9 cellular contexts compared by ENCODE assay signal in genomic region chrX:153829549-153829798, GRCh38. TPM values are rescaled to one million over a fixed set of nuclear protein-coding genes. Genes with fewer than 3 reads are reported as not detected.
DNase-seq lines count a peak whose midpoint lies in the region; ATAC-seq and TF ChIP-seq lines count a peak whose summit lies in the region.
"Had no signal": no experiment of that assay in that cellular context is flagged by ENCODE, and none has a peak within 500 bp of the region (broad histone marks: within the 10 kb centered on the region; RNA-seq: fewer than 3 reads in every experiment).

No MANE protein-coding gene starts in this region.

- H3K4me2 ChIP-seq in mesenchymal stem cell (ENCODE audit: low read length, poor library complexity, severe bottlenecking) = peak overlapping the region; percentile 70

- TF ChIP-seq CTCF in brain (conservative IDR thresholded peaks at IDR 0.05) = no peak
- no peak for TF ChIP-seq CTCF in stomach (IDR thresholded peaks at IDR 0.05)

- intact Hi-C loops in stomach (cut with DNase I; ENCODE audit: low total_unique reads) = no loop called here

- peaks cover 23% of the 10 kb centered on the region for H3K9me3 ChIP-seq in HUES48 (ENCODE audit: control insufficient read depth, insufficient read depth, low read length)
- peaks cover 8% of the 10 kb centered on the region for H3K9me3 ChIP-seq in mesenchymal stem cell (ENCODE audit: control insufficient read depth, low read length)
- H3K9me3 ChIP-seq in stomach = peaks cover 0 to 26% (median 5%) of the 10 kb centered on the region in 4 donors

- peak overlapping the region; percentile 76 for H3K4me3 ChIP-seq in HUES48 (ENCODE audit: low read depth, low read length)
- no peak overlapping the region for H3K4me3 ChIP-seq in mesenchymal stem cell (ENCODE audit: insufficient read depth in 1 of 2, low read depth in 1 of 2, low read length in 2 of 2)
- peak overlapping the region; percentile 46 to 55 (median 50) for H3K4me3 ChIP-seq in stomach

- H3K27ac ChIP-seq in HUES48 (ENCODE audit: low read depth, low read length) (peak overlapping the region; percentile 54), mesenchymal stem cell (ENCODE audit: low read length, poor library complexity, severe bottlenecking) (no peak overlapping the region), stomach (peak overlapping the region in 1 of 5 donors; percentile 42)

- H4K8ac ChIP-seq in mesenchymal stem cell (ENCODE audit: low read length) = no peak overlapping the region

- H3K14ac ChIP-seq in mesenchymal stem cell (ENCODE audit: low read length in 2 of 2) = no peak overlapping the region

- H2BK120ac ChIP-seq in mesenchymal stem cell (ENCODE audit: low read depth, low read length) = no peak overlapping the region

- no peak overlapping the region for H3K23ac ChIP-seq in mesenchymal stem cell (ENCODE audit: low read length in 2 of 2)

- no peak for TF ChIP-seq EP300 in stomach (IDR thresholded peaks at IDR 0.05)

- H3K4ac ChIP-seq in mesenchymal stem cell (ENCODE audit: low read depth in 1 of 2, low read length in 2 of 2) = no peak overlapping the region

- no peak overlapping the region for H2BK5ac ChIP-seq in mesenchymal stem cell (ENCODE audit: low read depth, low read length, poor library complexity, severe bottlenecking)

- H3K9ac ChIP-seq in HUES48 (ENCODE audit: low read depth, low read length) (peak overlapping the region; percentile 44; the same call in 1 of the 2 replicates), mesenchymal stem cell (ENCODE audit: low read length) (no peak overlapping the region)

- H3K79me1 ChIP-seq in mesenchymal stem cell (replicated peaks; ENCODE audit: low read length, poor library complexity, severe bottlenecking) = no peaks in the 10 kb centered on the region

- no peak overlapping the region for H2AFZ ChIP-seq in mesenchymal stem cell (ENCODE audit: low read depth, low read length)

- no peak for DNase-seq in mesenchymal stem cell
- no peak for DNase-seq in stomach
- no peak for DNase-seq in islet precursor cell
- DNase-seq in central memory CD4-positive, alpha-beta T cell = no peak
- DNase-seq: GDM1 had no signal

- no peak overlapping the region for H2AK5ac ChIP-seq in mesenchymal stem cell (ENCODE audit: low read length, severe bottlenecking)

- H3K4me1 ChIP-seq in HUES48 (ENCODE audit: control insufficient read depth, insufficient read depth, low read length) (peaks cover 22% of the 10 kb centered on the region), mesenchymal stem cell (ENCODE audit: control insufficient read depth, insufficient read depth, low read depth, low read length) (peaks cover 18% of the 10 kb centered on the region), stomach (peaks cover 4 to 25% (median 24%) of the 10 kb centered on the region in 4 donors)

- H3K9me3 Mint-ChIP-seq in brain = peaks cover 0 to 32% (median 7%) of the 10 kb centered on the region in 5 experiments
- H3K9me3 Mint-ChIP-seq in stimulated activated memory B cell treated with anti-CD40 and anti-IgM and Interleukin-4, amounts not matched to agents 10 μg/mL and 1 μg/mL and 100 μg/mL, for 72 hours = no peaks in the 10 kb centered on the region

- no peak overlapping the region for H4K91ac ChIP-seq in mesenchymal stem cell (ENCODE audit: low read length)

- H3K27ac Mint-ChIP-seq in brain = peak overlapping the region in 2 of 5 experiments; percentile 74 to 86
- H3K27ac Mint-ChIP-seq in stimulated activated memory B cell treated with anti-CD40 and anti-IgM and Interleukin-4, amounts not matched to agents 10 μg/mL and 1 μg/mL and 100 μg/mL, for 72 hours = no peak overlapping the region

- H2BK12ac ChIP-seq in mesenchymal stem cell (ENCODE audit: low read length in 2 of 2) = no peak overlapping the region

- 1% methylated on average over 11 of the region's 27 CpGs for WGBS in mesenchymal stem cell
- 0 to 29% (median 1%) methylated on average over 2 to 21 of the region's 27 CpGs; no CpG with 5 or more reads in 1 of the 5 donors for WGBS in stomach, 5 donors

- peaks cover 32% of the 10 kb centered on the region for H3K4me1 Mint-ChIP-seq in brain
- H3K4me1 Mint-ChIP-seq in stimulated activated memory B cell treated with anti-CD40 and anti-IgM and Interleukin-4, amounts not matched to agents 10 μg/mL and 1 μg/mL and 100 μg/mL, for 72 hours = no peaks in the 10 kb centered on the region

- H3K4me3 Mint-ChIP-seq in brain = peak overlapping the region; percentile 81 to 87 (median 85)
- H3K4me3 Mint-ChIP-seq in stimulated activated memory B cell treated with anti-CD40 and anti-IgM and Interleukin-4, amounts not matched to agents 10 μg/mL and 1 μg/mL and 100 μg/mL, for 72 hours = no peak overlapping the region

- ATAC-seq in GM21529 (IDR thresholded peaks at IDR 0.05; ENCODE audit: unreplicated experiment) = no peak
- no peak for ATAC-seq in stimulated activated memory B cell treated with anti-CD40 and anti-IgM and Interleukin-4, amounts not matched to agents 10 μg/mL and 1 μg/mL and 100 μg/mL, for 72 hours

- H3K27me3 ChIP-seq in HUES48 (ENCODE audit: control insufficient read depth, insufficient read depth, low read length) (peaks cover 7% of the 10 kb centered on the region; the same call in 1 of the 2 replicates), mesenchymal stem cell (ENCODE audit: control insufficient read depth in 1 of 2, insufficient read depth in 1 of 2, low read length in 2 of 2) (peaks cover 49 to 79% of the 10 kb centered on the region in 2 experiments), stomach (peaks cover 0 to 56% (median 43%) of the 10 kb centered on the region in 3 donors)

- H3K36me3 ChIP-seq in HUES48 (ENCODE audit: control insufficient read depth, insufficient read depth, low read length) (no peaks in the 10 kb centered on the region), mesenchymal stem cell (ENCODE audit: control insufficient read depth in 1 of 2, insufficient read depth in 2 of 2, low read depth in 1 of 2, low read length in 2 of 2) (no peaks in the 10 kb centered on the region), stomach (no peaks in the 10 kb centered on the region)

- peaks cover 4% of the 10 kb centered on the region for H3K27me3 Mint-ChIP-seq in brain
- H3K27me3 Mint-ChIP-seq in stimulated activated memory B cell treated with anti-CD40 and anti-IgM and Interleukin-4, amounts not matched to agents 10 μg/mL and 1 μg/mL and 100 μg/mL, for 72 hours = peaks cover 52% of the 10 kb centered on the region

- no peak overlapping the region for H3K18ac ChIP-seq in mesenchymal stem cell (ENCODE audit: low read depth in 1 of 2, low read length in 2 of 2)

- no peak for TF ChIP-seq POLR2A in stomach (IDR thresholded peaks at IDR 0.05)

- no peak overlapping the region for H2BK15ac ChIP-seq in mesenchymal stem cell (ENCODE audit: low read depth, poor library complexity, severe bottlenecking)

- H3K36me3 Mint-ChIP-seq in brain = peaks cover 7% of the 10 kb centered on the region
- no peaks in the 10 kb centered on the region for H3K36me3 Mint-ChIP-seq in stimulated activated memory B cell treated with anti-CD40 and anti-IgM and Interleukin-4, amounts not matched to agents 10 μg/mL and 1 μg/mL and 100 μg/mL, for 72 hours

RNA-seq across cellular contexts. Expression of gene PDZD4, which starts 0.9 kb away (rescaled TPM):
- polyA plus RNA-seq in brain (ENCODE audit: insufficient read depth, low read depth, low replicate concordance) (128 TPM), stomach (1 to 10 TPM; 2.1 to 5.5 (median 3.4) TPM)
- polyA plus RNA-seq in mesenchymal stem cell (2013, experiment 1 of 2) = 0.47 TPM
- polyA plus RNA-seq in mesenchymal stem cell (2013, experiment 2 of 2) = 0.40 TPM
- 10 to 100 TPM in 1 of 5 donors, 1 to 10 TPM in 4; 4.6 to 11.1 (median 6.7) TPM for total RNA-seq in stomach

RNA-seq across cellular contexts. Expression of gene SSR4, which starts 35.0 kb away (rescaled TPM):
- polyA plus RNA-seq in brain (ENCODE audit: insufficient read depth, low read depth, low replicate concordance) = 365 TPM
- 398 TPM for polyA plus RNA-seq in mesenchymal stem cell (2013, experiment 1 of 2)
- polyA plus RNA-seq in mesenchymal stem cell (2013, experiment 2 of 2) = 402 TPM
- total RNA-seq in stomach = 100 to 1,000 TPM in 3 of 5 donors, 10 to 100 TPM in 2; 13.9 to 186 (median 150) TPM
- polyA plus RNA-seq in stomach = 100 to 1,000 TPM; 554 to 717 (median 646) TPM

RNA-seq across cellular contexts. Expression of gene IDH3G, which starts 35.3 kb away (rescaled TPM):
- polyA plus RNA-seq in brain (ENCODE audit: insufficient read depth, low read depth, low replicate concordance) (102 TPM), stomach (10 to 100 TPM; 52.3 to 57.7 (median 54.4) TPM)
- 73.4 TPM for polyA plus RNA-seq in mesenchymal stem cell (2013, experiment 1 of 2)
- 71.2 TPM for polyA plus RNA-seq in mesenchymal stem cell (2013, experiment 2 of 2)
- 100 to 1,000 TPM in 1 of 5 donors, 10 to 100 TPM in 4; 31.0 to 186 (median 54.0) TPM for total RNA-seq in stomach

RNA-seq across cellular contexts. Expression of gene SRPK3, which starts 48.6 kb away (rescaled TPM):
- polyA plus RNA-seq in brain (ENCODE audit: insufficient read depth, low read depth, low replicate concordance) = 15.6 TPM
- polyA plus RNA-seq in mesenchymal stem cell (2013, experiment 1 of 2) = 0.03 TPM
- 0.03 TPM for polyA plus RNA-seq in mesenchymal stem cell (2013, experiment 2 of 2)
- 1 to 10 TPM in 3 of 5 donors, not detected in 2; 1.1 to 3.6 (median 1.6) TPM for total RNA-seq in stomach
- 1 to 10 TPM in 1 of 3 donors, under 1 TPM in 2; 0.35 to 1.7 (median 0.46) TPM for polyA plus RNA-seq in stomach

RNA-seq across cellular contexts. Expression of gene L1CAM, which starts 56.5 kb away (rescaled TPM):
- polyA plus RNA-seq in brain (ENCODE audit: insufficient read depth, low read depth, low replicate concordance) (91.5 TPM), stomach (1 to 10 TPM in 1 of 3 donors, under 1 TPM in 2; 0.62 to 3.1 (median 0.76) TPM)
- polyA plus RNA-seq in mesenchymal stem cell (2013, experiment 1 of 2) = 25.9 TPM
- 25.0 TPM for polyA plus RNA-seq in mesenchymal stem cell (2013, experiment 2 of 2)
- 10 to 100 TPM in 1 of 5 donors, 1 to 10 TPM in 3, under 1 TPM in 1; under 0.01 to 19.1 (median 2.8) TPM for total RNA-seq in stomach

Comparison
In these comparisons a context has a peak if more than half of its experiments do, and no peak if none do; other contexts are left out.
1. H3K4me3 ChIP-seq: peak in HUES48 (single experiment) and stomach (4 of 4); none in mesenchymal stem cell (0 of 2).
2. RNA of gene PDZD4, which starts 0.9 kb away (polyA plus RNA-seq): 128 TPM in brain (single experiment); 2.1 to 5.5 TPM in stomach; every median in the first group is over 10 times any median in the second.